21 cellular contexts compared by ENCODE assay signal in genomic region chr10:37496061-37496460, GRCh38.
"Had no signal": no experiment of that assay in that cellular context is flagged by ENCODE, and none has a peak within 500 bp of the region (broad histone marks: within the 10 kb centered on the region; RNA-seq: fewer than 3 reads in every experiment).

No MANE protein-coding gene starts in this region.

- H3K27ac ChIP-seq: colonic mucosa, dorsolateral prefrontal cortex, esophagus muscularis mucosa, foreskin keratinocyte, gastroesophageal sphincter, heart left ventricle, hepatocyte, lower lobe of right lung had no signal

- H3K36me3 Mint-ChIP-seq: immature natural killer cell; memory B cell; naive thymus-derived CD4-positive, alpha-beta T cell had no signal

- H3K27me3 ChIP-seq: colonic mucosa, dorsolateral prefrontal cortex, esophagus muscularis mucosa, foreskin keratinocyte, gastroesophageal sphincter, heart left ventricle, hepatocyte had no signal

- H3K4me2 ChIP-seq: hepatocyte had no signal

- H3K36me3 ChIP-seq: colonic mucosa, esophagus muscularis mucosa, gastroesophageal sphincter, heart left ventricle, lower lobe of right lung had no signal

- H2AFZ ChIP-seq: hepatocyte had no signal

- H3K27me3 Mint-ChIP-seq: memory B cell; naive thymus-derived CD4-positive, alpha-beta T cell had no signal

- H3K9me3 ChIP-seq: colonic mucosa, esophagus muscularis mucosa, gastroesophageal sphincter, heart left ventricle, lower lobe of right lung had no signal

- H3K4me3 Mint-ChIP-seq: immature natural killer cell; memory B cell; naive thymus-derived CD4-positive, alpha-beta T cell had no signal

- H3K4me3 ChIP-seq: colonic mucosa, dorsolateral prefrontal cortex, esophagus muscularis mucosa, gastroesophageal sphincter, heart left ventricle, hepatocyte, lower lobe of right lung had no signal

- H3K4me1 Mint-ChIP-seq: immature natural killer cell; memory B cell; naive thymus-derived CD4-positive, alpha-beta T cell had no signal

- H3K27ac Mint-ChIP-seq: immature natural killer cell; memory B cell; naive thymus-derived CD4-positive, alpha-beta T cell had no signal

- DNase-seq: colonic mucosa; dermis blood vessel endothelial cell; dorsolateral prefrontal cortex; effector CD4-positive, alpha-beta T cell; effector memory CD4-positive, alpha-beta T cell; heart left ventricle; hypothalamus; immature natural killer cell; islet precursor cell; kidney; kidney glomerular epithelial cell; left colon; left ventricle myocardium superior; lower lobe of right lung; midbrain; naive thymus-derived CD4-positive, alpha-beta T cell had no signal

- H3K4me1 ChIP-seq: colonic mucosa, esophagus muscularis mucosa, foreskin keratinocyte, gastroesophageal sphincter, heart left ventricle, lower lobe of right lung had no signal

- H3K79me2 ChIP-seq: hepatocyte had no signal

- ATAC-seq: foreskin keratinocyte; gastroesophageal sphincter; heart left ventricle; left colon; left ventricle myocardium superior; lower lobe of right lung; naive thymus-derived CD4-positive, alpha-beta T cell had no signal
